ENCODE assay signal across 28 cellular contexts in genomic region chr11:131811380-131811779, GRCh38.
DNase-seq lines count a peak whose midpoint lies in the region; ATAC-seq and TF ChIP-seq lines count a peak whose summit lies in the region.
"Had no signal": no experiment of that assay in that cellular context is flagged by ENCODE, and none has a peak within 500 bp of the region (broad histone marks: within the 10 kb centered on the region; RNA-seq: fewer than 3 reads in every experiment).

No MANE protein-coding gene starts in this region.

- no peak for TF ChIP-seq RAD21 in SK-N-SH (IDR thresholded peaks at IDR 0.05; ENCODE audit: low read length)

- TF ChIP-seq POLR2A in stomach (IDR thresholded peaks at IDR 0.05) = no peak

- ATAC-seq in SK-N-SH treated with all-trans-retinoic acid at 6 μM for 48 hours = no peak
- ATAC-seq: body of pancreas; CD8-positive, alpha-beta T cell; HCT116; K562; left lung; Panc1; stimulated activated memory B cell treated with anti-CD40 and anti-IgM and Interleukin-4, amounts not matched to agents 10 μg/mL and 1 μg/mL and 100 μg/mL, for 72 hours; T-helper 17 cell had no signal

- intact Hi-C loops in stomach (cut with DNase I; ENCODE audit: low total_unique reads) = no loop called here

- POLR2A ChIA-PET in SK-N-SH (lab: Yijun Ruan, JAX) (no interaction called here), RWPE1 (lab: Yijun Ruan, JAX; ENCODE audit: low non-redundant PET) (no interaction called here)

- CTCF ChIA-PET in SK-N-SH (lab: Yijun Ruan, JAX) (no interaction called here), RWPE1 (lab: Yijun Ruan, JAX) (no interaction called here)

- H3K36me3 ChIP-seq in SK-N-SH (replicated peaks in 1 of 2; ENCODE audit: control insufficient read depth in 1 of 2, insufficient read depth in 2 of 2, low read length in 1 of 2) (no peaks in the 10 kb centered on the region), stomach (no peaks in the 10 kb centered on the region)
- H3K36me3 ChIP-seq: left lung, neutrophil, sigmoid colon, SJSA1, upper lobe of left lung had no signal

- no peak overlapping the region for H3K4me2 ChIP-seq in SK-N-SH

- no peak overlapping the region for H2AFZ ChIP-seq in SK-N-SH (ENCODE audit: low read depth)

- no peaks in the 10 kb centered on the region for H4K20me1 ChIP-seq in SK-N-SH (ENCODE audit: insufficient read depth)

- no peaks in the 10 kb centered on the region for H3K9me2 ChIP-seq in SK-N-SH

- H3K9me3 ChIP-seq in SK-N-SH (no peaks in the 10 kb centered on the region), stomach (no peaks in the 10 kb centered on the region)
- H3K9me3 ChIP-seq: body of pancreas, left lung, neutrophil, sigmoid colon, SJSA1, upper lobe of left lung had no signal

- no peaks in the 10 kb centered on the region; a peak in 1 of 4 replicates for H3K4me1 ChIP-seq in SK-N-SH (ENCODE audit: control insufficient read depth in 1 of 2, insufficient read depth in 2 of 2, low read depth in 1 of 2, low read length in 1 of 2)
- H3K4me1 ChIP-seq in stomach = no peaks in the 10 kb centered on the region
- H3K4me1 ChIP-seq: body of pancreas, left lung, SJSA1, upper lobe of left lung had no signal

- H3K27me3 ChIP-seq in SK-N-SH (ENCODE audit: insufficient read depth) = peaks cover 17% of the 10 kb centered on the region; the same call in 1 of the 2 replicates
- H3K27me3 ChIP-seq in stomach = peaks cover 0 to 23% (median 0%) of the 10 kb centered on the region in 3 donors
- H3K27me3 ChIP-seq: body of pancreas, sigmoid colon, SJSA1, upper lobe of left lung had no signal

- H3K27ac ChIP-seq in SK-N-SH (ENCODE audit: low read depth in 2 of 2, low read length in 1 of 2) (no peak overlapping the region), RWPE1 (no peak overlapping the region), stomach (no peak overlapping the region)
- H3K27ac ChIP-seq: body of pancreas, left lung, neutrophil, sigmoid colon, SJSA1, upper lobe of left lung had no signal

- TF ChIP-seq CTCF in SK-N-SH (IDR thresholded peaks at IDR 0.05) = no peak
- TF ChIP-seq CTCF in RWPE1 (conservative IDR thresholded peaks at IDR 0.05; ENCODE audit: low read depth) = no peak
- no peak for TF ChIP-seq CTCF in foreskin fibroblast (IDR thresholded peaks at IDR 0.05; ENCODE audit: low read depth, low read length)
- no peak for TF ChIP-seq CTCF in stomach (IDR thresholded peaks at IDR 0.05)

- H3F3A ChIP-seq in SK-N-SH (replicated peaks; ENCODE audit: insufficient read depth) = no peaks in the 10 kb centered on the region

- H3K4me3 ChIP-seq in SK-N-SH (ENCODE audit: low read depth in 2 of 2, low read length in 1 of 2) = no peak overlapping the region
- H3K4me3 ChIP-seq in foreskin fibroblast (ENCODE audit: low read depth in 1 of 2, low read length in 2 of 2) = no peak overlapping the region
- no peak overlapping the region for H3K4me3 ChIP-seq in stomach
- H3K4me3 ChIP-seq: body of pancreas, K562, left lung, sigmoid colon, SJSA1, upper lobe of left lung had no signal

- DNase-seq in SK-N-SH = no peak
- peak; percentile 42 for DNase-seq in RWPE1 (ENCODE audit: low spot score)
- peak; percentile 7 to 8 for DNase-seq in foreskin fibroblast
- DNase-seq in renal cortical epithelial cell (ENCODE audit: low read depth) = peak; percentile 1
- DNase-seq in stomach = no peak
- no peak for DNase-seq in NCI-H1092 treated with DMSO at 0.1 percent for 48 hours (lab: John Stamatoyannopoulos, UW)
- no peak for DNase-seq in T-helper 9 cell
- DNase-seq: activated CD4-positive, alpha-beta T cell treated with anti-CD3 and anti-CD28 coated beads for 4 hours; activated T-cell treated with anti-CD3 and anti-CD28 coated beads, Interleukin-2, amount 50 U/mL, for 24 hours; body of pancreas; CD8-positive, alpha-beta T cell; DMS 273 treated with DMSO at 0.1 percent for 48 hours; left lung; mesendoderm; MM.1S; NCI-H146; NCI-H510A treated with DMSO at 0.1 percent for 48 hours; sigmoid colon; stimulated activated CD4-positive, alpha-beta T cell treated with anti-CD3 and anti-CD28 coated beads, Interleukin-4, amount 100 ng/mL, for 24 hours; T-helper 17 cell; upper lobe of left lung had no signal

- no peak for TF ChIP-seq EP300 in SK-N-SH (IDR thresholded peaks at IDR 0.05; ENCODE audit: borderline replicate concordance in 1 of 2, low read depth in 1 of 2, low read length in 1 of 2)
- TF ChIP-seq EP300 in stomach (IDR thresholded peaks at IDR 0.05) = no peak

- WGBS in SK-N-SH (ENCODE audit: low lambda C conversion rate) = 26% methylated on average over 3 of the region's 3 CpGs
- WGBS in stomach, 5 donors = 32 to 65% (median 42%) methylated on average over 3 of the region's 3 CpGs

- H3K79me2 ChIP-seq in SK-N-SH (ENCODE audit: insufficient read depth) = no peaks in the 10 kb centered on the region

- H3K9ac ChIP-seq in SK-N-SH = no peak overlapping the region

TF ChIP-seq in SK-N-SH, 30 proteins besides CTCF, POLR2A, EP300 and RAD21:
- TF ChIP-seq FOSL2 (IDR thresholded peaks at IDR 0.05; ENCODE audit: borderline replicate concordance, low read depth) (peak; percentile 12; the same call in 1 of the 2 replicates), FOXM1 (IDR thresholded peaks at IDR 0.05; ENCODE audit: low read depth) (no peak), TCF12 (IDR thresholded peaks at IDR 0.05) (peak; percentile 17; the same call in 1 of the 2 replicates), MXI1 (IDR thresholded peaks at IDR 0.05; ENCODE audit: low read depth, low read length) (no peak), MAX (IDR thresholded peaks at IDR 0.05; ENCODE audit: low read depth) (no peak), JUND (IDR thresholded peaks at IDR 0.05) (no peak), PBX3 (IDR thresholded peaks at IDR 0.05) (peak; percentile 40)

TF ChIP-seq in SK-N-SH treated with all-trans-retinoic acid at 6 μM for 48 hours, 23 proteins besides CTCF, POLR2A, EP300 and RAD21:
- TF ChIP-seq ISL1 (CRISPR knock-in tag; IDR thresholded peaks at IDR 0.05) = no peak
- no peak for TF ChIP-seq ZC3H10 (CRISPR knock-in tag; IDR thresholded peaks at IDR 0.05)
- TF ChIP-seq ZNF565 (CRISPR knock-in tag; conservative IDR thresholded peaks at IDR 0.05; ENCODE audit: low read depth) = no peak
- no peak for TF ChIP-seq CREB5 (CRISPR knock-in tag; IDR thresholded peaks at IDR 0.05; ENCODE audit: low read depth)
- no peak for TF ChIP-seq GLIS3 (CRISPR knock-in tag; IDR thresholded peaks at IDR 0.05)
- no peak for TF ChIP-seq ZFP3 (CRISPR knock-in tag; IDR thresholded peaks at IDR 0.05)
- TF ChIP-seq TOX (CRISPR knock-in tag; IDR thresholded peaks at IDR 0.05; ENCODE audit: borderline replicate concordance) = no peak
- TF ChIP-seq PATZ1 (CRISPR knock-in tag; IDR thresholded peaks at IDR 0.05; ENCODE audit: borderline replicate concordance) = no peak
TF ChIP-seq in SK-N-SH treated with all-trans-retinoic acid at 6 μM for 48 hours: peak in this region for 0.

Comparison
In these comparisons a context has a peak if more than half of its experiments do, and no peak if none do; other contexts are left out.
1. DNase-seq: peak in RWPE1 (single experiment), foreskin fibroblast (2 of 2) and renal cortical epithelial cell (single experiment); none in SK-N-SH (single experiment), stomach (single experiment), NCI-H1092 treated with DMSO at 0.1 percent for 48 hours (single experiment) and T-helper 9 cell (single experiment).